8 cellular contexts compared by ENCODE assay signal in the genomic region with DNA sequence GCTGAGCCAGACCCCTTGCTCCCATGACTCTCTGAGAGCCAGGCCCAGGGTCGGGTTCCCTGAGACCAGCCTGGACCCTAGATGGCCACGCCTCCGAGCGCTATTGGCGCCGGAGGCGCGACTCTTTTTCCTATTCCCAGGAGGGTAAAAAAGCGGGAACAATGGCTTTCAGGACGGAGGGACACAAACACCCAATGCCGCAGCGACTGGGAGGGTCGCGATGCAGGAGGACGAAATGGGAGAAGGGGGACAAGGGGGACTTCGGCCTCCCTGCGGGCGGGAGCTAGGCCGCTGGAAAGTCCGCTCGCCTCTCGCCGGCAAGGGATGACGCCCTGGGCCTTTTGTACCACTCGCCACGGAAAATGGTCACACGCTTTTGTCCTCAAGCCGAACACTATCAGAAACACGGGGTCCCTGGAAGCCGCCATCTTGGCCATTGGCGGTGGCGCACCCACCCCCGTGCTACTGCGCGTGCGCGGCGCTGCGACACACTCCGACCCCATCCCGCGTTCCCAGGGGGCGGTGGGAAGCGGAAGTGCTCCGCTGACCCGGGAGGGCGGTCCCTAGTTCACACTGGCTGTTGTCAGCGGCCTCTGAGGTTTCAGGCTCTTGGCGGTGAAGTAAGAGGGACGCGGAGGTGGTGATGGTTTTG.
DNase-seq lines count a peak whose midpoint lies in the region; ATAC-seq and TF ChIP-seq lines count a peak whose summit lies in the region.

No MANE protein-coding gene starts in this region.

- H3K4me1 Mint-ChIP-seq in activated T-cell treated with anti-CD3 and anti-CD28 coated beads, Interleukin-2, amount 50 U/mL, for 4 hours (ENCODE audit: low read depth), result peaks cover 17% of the 10 kb centered on the region

- no peaks in the 10 kb centered on the region for H3K27me3 Mint-ChIP-seq in activated T-cell treated with anti-CD3 and anti-CD28 coated beads, Interleukin-2, amount 50 U/mL, for 4 hours (ENCODE audit: low read depth)

- no peak for TF ChIP-seq EP300 in esophagus muscularis mucosa (IDR thresholded peaks at IDR 0.05)

- TF ChIP-seq CTCF in esophagus muscularis mucosa (IDR thresholded peaks at IDR 0.05), result no peak

- H3K36me3 Mint-ChIP-seq in activated T-cell treated with anti-CD3 and anti-CD28 coated beads, Interleukin-2, amount 50 U/mL, for 4 hours (ENCODE audit: insufficient read depth), result peaks cover 6% of the 10 kb centered on the region

- peak; percentile 92 for ATAC-seq in GM21515 (IDR thresholded peaks at IDR 0.05; ENCODE audit: unreplicated experiment)
- peak; percentile 93 to 97 for ATAC-seq in activated T-cell treated with anti-CD3 and anti-CD28 coated beads, Interleukin-2, amount 50 U/mL, for 4 hours

- H3K27ac ChIP-seq in HUES64 (ENCODE audit: low read depth, low read length) (peak overlapping the region; percentile 96), esophagus muscularis mucosa (replicated peaks in 1 of 4) (peak overlapping the region; percentile 81 to 86 (median 84)), muscle layer of duodenum (ENCODE audit: low read length) (peak overlapping the region; percentile 79)

- under 1% methylated on average over 51 of the region's 51 CpGs for WGBS in HUES64
- 38% methylated on average over 38 of the region's 51 CpGs for WGBS in esophagus muscularis mucosa

- H3K4me3 ChIP-seq in HUES64 (ENCODE audit: low read length) (peak overlapping the region; percentile 79), esophagus muscularis mucosa (peak overlapping the region; percentile 69 to 84 (median 73)), muscle layer of duodenum (ENCODE audit: low read depth in 1 of 2, low read length in 2 of 2) (peak overlapping the region; percentile 71 to 78)

- no peaks in the 10 kb centered on the region for H3K27me3 ChIP-seq in HUES64 (ENCODE audit: insufficient read depth, low read length)
- no peaks in the 10 kb centered on the region for H3K27me3 ChIP-seq in esophagus muscularis mucosa
- no peaks in the 10 kb centered on the region for H3K27me3 ChIP-seq in muscle layer of duodenum (ENCODE audit: low read depth, low read length)

- peak; percentile 69 for DNase-seq in DMS114 treated with DMSO at 0.1 percent for 48 hours (lab: John Stamatoyannopoulos, UW; ENCODE audit: unreplicated experiment)
- DNase-seq in OCI-M2 (lab: John Stamatoyannopoulos, UW; ENCODE audit: unreplicated experiment), result peak; percentile 27
- peak; percentile 81 for DNase-seq in activated T-cell treated with anti-CD3 and anti-CD28 coated beads, Interleukin-2, amount 50 U/mL, for 4 hours
- DNase-seq in esophagus muscularis mucosa (ENCODE audit: extremely low spot score), result peak; percentile 92
- peak; percentile 68 for DNase-seq in stimulated activated CD8-positive, alpha-beta memory T cell treated with anti-CD3 and anti-CD28 coated beads, Interleukin-7, amount 100 ng/mL, for 24 hours (ENCODE audit: low read depth)

- H3K9me3 ChIP-seq in HUES64 (ENCODE audit: insufficient read depth, low read depth, low read length) (no peaks in the 10 kb centered on the region), esophagus muscularis mucosa (no peaks in the 10 kb centered on the region), muscle layer of duodenum (ENCODE audit: control insufficient read depth in 1 of 2, low read length in 2 of 2) (no peaks in the 10 kb centered on the region)

- H3K9me3 Mint-ChIP-seq in activated T-cell treated with anti-CD3 and anti-CD28 coated beads, Interleukin-2, amount 50 U/mL, for 4 hours, result no peaks in the 10 kb centered on the region

- peak overlapping the region; percentile 93 for H3K9ac ChIP-seq in HUES64 (ENCODE audit: low read depth, low read length)

- intact Hi-C loops in esophagus muscularis mucosa (cut with DNase I), result no loop called here

- H3K4me3 Mint-ChIP-seq in activated T-cell treated with anti-CD3 and anti-CD28 coated beads, Interleukin-2, amount 50 U/mL, for 4 hours, result peak overlapping the region; percentile 83

- peaks cover 21% of the 10 kb centered on the region for H3K36me3 ChIP-seq in HUES64 (ENCODE audit: insufficient read depth, low read length)
- peaks cover 0 to 30% (median 7%) of the 10 kb centered on the region in 4 donors for H3K36me3 ChIP-seq in esophagus muscularis mucosa
- H3K36me3 ChIP-seq in muscle layer of duodenum (ENCODE audit: control insufficient read depth in 1 of 2, insufficient read depth in 2 of 2, low read length in 2 of 2), result peaks cover 0 to 15% of the 10 kb centered on the region in 2 donors

- TF ChIP-seq POLR2A in esophagus muscularis mucosa (IDR thresholded peaks at IDR 0.05; ENCODE audit: low read depth), result peak; percentile 59

- peaks cover 5% of the 10 kb centered on the region; the same call in 1 of the 2 replicates for H3K4me1 ChIP-seq in HUES64 (ENCODE audit: insufficient read depth, low read length)
- H3K4me1 ChIP-seq in esophagus muscularis mucosa, result peaks cover 6 to 19% (median 10%) of the 10 kb centered on the region in 4 donors
- peaks cover 0 to 9% of the 10 kb centered on the region in 2 donors for H3K4me1 ChIP-seq in muscle layer of duodenum (ENCODE audit: control insufficient read depth in 1 of 2, insufficient read depth in 2 of 2, low read length in 2 of 2)

Comparison
In these comparisons a context has a peak if more than half of its experiments do, and no peak if none do; other contexts are left out.
1. Peak in every context shown above with its lines: DNase-seq, ATAC-seq, H3K4me3 ChIP-seq and H3K27ac ChIP-seq.
2. DNase-seq: peak in every context shown above with its lines; median percentile 92 in esophagus muscularis mucosa; 81 in activated T-cell treated with anti-CD3 and anti-CD28 coated beads, Interleukin-2, amount 50 U/mL, for 4 hours; 69 in DMS114 treated with DMSO at 0.1 percent for 48 hours; 68 in stimulated activated CD8-positive, alpha-beta memory T cell treated with anti-CD3 and anti-CD28 coated beads, Interleukin-7, amount 100 ng/mL, for 24 hours; 27 in OCI-M2.